8 cellular contexts compared by ENCODE assay signal in genomic region chr4:140373328-140374129, GRCh38. TPM values are rescaled to one million over a fixed set of nuclear protein-coding genes. Genes with fewer than 3 reads are reported as not detected.
DNase-seq lines count a peak whose midpoint lies in the region; ATAC-seq and FAIRE-seq lines count a peak whose summit lies in the region.

SCOC (plus strand) TSS chr4:140373646; CDS start chr4:140379171, 5,525 bp downstream.

- FAIRE-seq in HTR-8/SVneo (lab: Jason Lieb, UNC), result peak; percentile 90

- peak; percentile 93 for ATAC-seq in GM21367 (IDR thresholded peaks at IDR 0.05; ENCODE audit: unreplicated experiment)

- DNase-seq in COLO829 (ENCODE audit: low spot score) (peak; percentile 100), HTR-8/SVneo (ENCODE audit: insufficient read length, low spot score) (peak; percentile 99), NOMO-1 treated with dmso at 0.1 percent for 144 hours (lab: John Stamatoyannopoulos, UW; ENCODE audit: unreplicated experiment) (peak; percentile 98), mesenteric fat pad (ENCODE audit: low spot score) (peak; percentile 99)
- DNase-seq in activated CD8-positive, alpha-beta memory T cell treated with anti-CD3 and anti-CD28 coated beads, Interleukin-2, amount 50 U/mL, for 24 hours (ENCODE audit: extremely low read depth), result peak; percentile 98
- DNase-seq in stimulated activated CD8-positive, alpha-beta memory T cell treated with anti-CD3 and anti-CD28 coated beads, Interleukin-15, amount 100 ng/mL, for 24 hours (ENCODE audit: low read depth), result peak; percentile 81

- in situ Hi-C loops in endometrial microvascular endothelial cells (cut with HindIII; ENCODE audit: inconsistent ontology term, low pct_unique_long_range_greater_than_20kb, low sequenced_read_pairs), result loop anchor here (25.0 kb wide), 1 partner anchor 514 kb away; no protein-coding TSS in a partner anchor

RNA-seq across cellular contexts. Expression of gene SCOC, which starts in this region (rescaled TPM):
- total RNA-seq in endometrial microvascular endothelial cells (ENCODE audit: inconsistent ontology term) (54.2 TPM), mesenteric fat pad (38.1 TPM)

Comparison
In these comparisons a context has a peak if more than half of its experiments do, and no peak if none do; other contexts are left out.
1. Peak in every context shown above with its lines: DNase-seq and ATAC-seq.